ENCODE assay signal across 15 cellular contexts in genomic region chr9:95270790-95271189, GRCh38. TPM values are rescaled to one million over a fixed set of nuclear protein-coding genes. Genes with fewer than 3 reads are reported as not detected.
DNase-seq lines count a peak whose midpoint lies in the region; ATAC-seq and TF ChIP-seq lines count a peak whose summit lies in the region.
"Had no signal": no experiment of that assay in that cellular context is flagged by ENCODE, and none has a peak within 500 bp of the region (broad histone marks: within the 10 kb centered on the region; RNA-seq: fewer than 3 reads in every experiment).

No MANE protein-coding gene starts in this region.

- H3K9me1 ChIP-seq in IMR-90 (ENCODE audit: insufficient read depth, low read length): no peaks in the 10 kb centered on the region

- DNase-seq in NCI-H82 (lab: John Stamatoyannopoulos, UW): peak; percentile 32
- DNase-seq in NCI-H82 treated with DMSO at 0.1 percent for 48 hours (lab: John Stamatoyannopoulos, UW; ENCODE audit: unreplicated experiment): no peak
- no peak for DNase-seq in IMR-90
- no peak for DNase-seq in glutamatergic neuron
- no peak for DNase-seq in progenitor cell of endocrine pancreas (ENCODE audit: low spot score, unreplicated experiment)
- no peak for DNase-seq in NCI-H146 (lab: John Stamatoyannopoulos, UW)
- DNase-seq in globus pallidus (ENCODE audit: low spot score): no peak
- no peak for DNase-seq in activated naive CD8-positive, alpha-beta T cell treated with anti-CD3 and anti-CD28 coated beads for 36 hours
- DNase-seq: AML-193; CD8-positive, alpha-beta memory T cell; DND-41; GDM1; KBM-7 had no signal

- no peak overlapping the region for H4K8ac ChIP-seq in IMR-90 (ENCODE audit: low read depth in 2 of 2, low read length in 2 of 2)

- in situ Hi-C loops in IMR-90 (cut with MboI; ENCODE audit: low sequenced_read_pairs): no loop called here

- H2AK5ac ChIP-seq in IMR-90 (ENCODE audit: low read depth, low read length): peak overlapping the region; percentile 43; the same call in 1 of the 2 replicates

- no CpG with 5 or more reads among the region's 4 CpGs for WGBS in IMR-90 (ENCODE audit: extremely low coverage in 2 of 2, insufficient read length in 1 of 2), 2 experiments

- POLR2A ChIA-PET in IMR-90 (lab: Charles Lee; ENCODE audit: unreplicated experiment): no interaction called here

- no peak overlapping the region for H3K4me3 Mint-ChIP-seq in glutamatergic neuron (ENCODE audit: unreplicated experiment)
- no peak overlapping the region for H3K4me3 Mint-ChIP-seq in progenitor cell of endocrine pancreas (ENCODE audit: low read depth)
- no peak overlapping the region for H3K4me3 Mint-ChIP-seq in activated naive CD8-positive, alpha-beta T cell treated with anti-CD3 and anti-CD28 coated beads for 36 hours
- H3K4me3 Mint-ChIP-seq: CD8-positive, alpha-beta memory T cell had no signal

- no TSS peak for BruUV-seq in IMR-90 (replicated peaks; lab: Mats Ljungman, UMichigan)

- H3K14ac ChIP-seq in IMR-90 (replicated peaks; ENCODE audit: low read depth, low read length): no peak overlapping the region

- H3K79me1 ChIP-seq in IMR-90 (ENCODE audit: low read depth in 1 of 2, low read length in 2 of 2): peaks cover 3 to 10% of the 10 kb centered on the region in 2 experiments; a peak in 3 of 4 replicates

- no peak for TF ChIP-seq POLR2A in IMR-90 (IDR thresholded peaks at IDR 0.05; ENCODE audit: low read depth, low read length)

- H3K27ac ChIP-seq in IMR-90 (ENCODE audit: insufficient read depth, low read length): no peak overlapping the region
- H3K27ac ChIP-seq: BLaER1 had no signal

- H3K27me3 Mint-ChIP-seq in glutamatergic neuron (ENCODE audit: unreplicated experiment): peaks cover 3% of the 10 kb centered on the region
- no peaks in the 10 kb centered on the region for H3K27me3 Mint-ChIP-seq in progenitor cell of endocrine pancreas
- H3K27me3 Mint-ChIP-seq in activated naive CD8-positive, alpha-beta T cell treated with anti-CD3 and anti-CD28 coated beads for 36 hours: no peaks in the 10 kb centered on the region

- H3K18ac ChIP-seq in IMR-90 (ENCODE audit: low read depth, low read length): no peak overlapping the region

- H2BK15ac ChIP-seq in IMR-90 (ENCODE audit: low read depth, low read length): no peak overlapping the region

- H3K27ac Mint-ChIP-seq in glutamatergic neuron (ENCODE audit: unreplicated experiment) (peak overlapping the region; percentile 69), progenitor cell of endocrine pancreas (peak overlapping the region; percentile 92)
- H3K27ac Mint-ChIP-seq in activated naive CD8-positive, alpha-beta T cell treated with anti-CD3 and anti-CD28 coated beads for 36 hours: no peak overlapping the region

- H4K20me1 ChIP-seq in IMR-90 (ENCODE audit: insufficient read depth, low read length): no peaks in the 10 kb centered on the region
- H4K20me1 ChIP-seq: BLaER1 had no signal

- peaks cover 1% of the 10 kb centered on the region; the same call in 1 of the 2 replicates for H3K4me1 ChIP-seq in IMR-90 (ENCODE audit: control insufficient read depth, insufficient read depth, low read length)

- H3K9me3 Mint-ChIP-seq in glutamatergic neuron (ENCODE audit: unreplicated experiment): peaks cover 10% of the 10 kb centered on the region
- H3K9me3 Mint-ChIP-seq in progenitor cell of endocrine pancreas (ENCODE audit: low read depth): peaks cover 3% of the 10 kb centered on the region
- peaks cover 2% of the 10 kb centered on the region for H3K9me3 Mint-ChIP-seq in activated naive CD8-positive, alpha-beta T cell treated with anti-CD3 and anti-CD28 coated beads for 36 hours
- H3K9me3 Mint-ChIP-seq: CD8-positive, alpha-beta memory T cell had no signal

- no peak overlapping the region for H2BK20ac ChIP-seq in IMR-90 (ENCODE audit: low read depth, low read length)

- dilution Hi-C loops in IMR-90 (cut with HindIII; ENCODE audit: low sequenced_read_pairs, unreplicated experiment): no loop called here

- CTCF ChIA-PET in IMR-90 (lab: Yijun Ruan, JAX): no interaction called here

- H3K36me3 Mint-ChIP-seq in glutamatergic neuron (ENCODE audit: unreplicated experiment) (peaks cover 4% of the 10 kb centered on the region), progenitor cell of endocrine pancreas (ENCODE audit: insufficient read depth) (peaks cover 5% of the 10 kb centered on the region)
- H3K36me3 Mint-ChIP-seq in activated naive CD8-positive, alpha-beta T cell treated with anti-CD3 and anti-CD28 coated beads for 36 hours: peaks cover 10% of the 10 kb centered on the region

- H3K9me3 ChIP-seq in IMR-90 (ENCODE audit: control insufficient read depth, insufficient read depth, low read length): no peaks in the 10 kb centered on the region

- H2AK9ac ChIP-seq in IMR-90 (replicated peaks; ENCODE audit: low read depth, low read length, poor library complexity): no peak overlapping the region

- H2BK5ac ChIP-seq in IMR-90 (ENCODE audit: low read depth, low read length, poor library complexity, severe bottlenecking): no peak overlapping the region

- peaks cover 34% of the 10 kb centered on the region for H3K4me1 Mint-ChIP-seq in glutamatergic neuron (ENCODE audit: low read depth, unreplicated experiment)
- H3K4me1 Mint-ChIP-seq in progenitor cell of endocrine pancreas (ENCODE audit: low read depth): peaks cover 39% of the 10 kb centered on the region
- peaks cover 22% of the 10 kb centered on the region for H3K4me1 Mint-ChIP-seq in activated naive CD8-positive, alpha-beta T cell treated with anti-CD3 and anti-CD28 coated beads for 36 hours

- TF ChIP-seq CTCF in IMR-90 (conservative IDR thresholded peaks at IDR 0.05; ENCODE audit: low read depth, low read length): no peak
- TF ChIP-seq CTCF in glutamatergic neuron (IDR thresholded peaks at IDR 0.05; ENCODE audit: partially characterized antibody, unreplicated experiment): no peak
- TF ChIP-seq CTCF in progenitor cell of endocrine pancreas (IDR thresholded peaks at IDR 0.05; ENCODE audit: unreplicated experiment): no peak

- no peak overlapping the region for H3K9ac ChIP-seq in IMR-90 (ENCODE audit: low read depth, low read length)
- H3K9ac ChIP-seq: BLaER1 had no signal

- intact Hi-C loops in IMR-90 (cut with micrococcal nuclease): no loop called here

- no peak overlapping the region for H3K4me3 ChIP-seq in IMR-90 (ENCODE audit: insufficient read depth, low read depth, low read length)
- H3K4me3 ChIP-seq: BLaER1 had no signal

- no peak overlapping the region for H2AFZ ChIP-seq in IMR-90 (replicated peaks; ENCODE audit: low read length, poor library complexity)

- no peak overlapping the region for H2BK120ac ChIP-seq in IMR-90 (ENCODE audit: low read depth, low read length)

- ATAC-seq in IMR-90 (ENCODE audit: low read depth): no peak
- ATAC-seq: HCT116 had no signal

- H3K23ac ChIP-seq in IMR-90 (ENCODE audit: low read depth, low read length): no peak overlapping the region

- no peak overlapping the region for H3K4ac ChIP-seq in IMR-90 (ENCODE audit: low read depth, low read length)

- no peak overlapping the region for H3K4me2 ChIP-seq in IMR-90 (ENCODE audit: low read depth, low read length)
- H3K4me2 ChIP-seq: BLaER1 had no signal

- H4K91ac ChIP-seq in IMR-90 (ENCODE audit: insufficient read depth, low read depth, low read length): no peak overlapping the region

- no peak for TF ChIP-seq RAD21 in IMR-90 (IDR thresholded peaks at IDR 0.05; ENCODE audit: low read length)

- no peak overlapping the region for H3K56ac ChIP-seq in IMR-90 (ENCODE audit: extremely low read depth, insufficient read depth, low read length)

- H3K36me3 ChIP-seq in IMR-90 (ENCODE audit: control insufficient read depth, insufficient read depth, low read length): no peaks in the 10 kb centered on the region
- H3K36me3 ChIP-seq: BLaER1 had no signal

- no peaks in the 10 kb centered on the region for H3K27me3 ChIP-seq in IMR-90 (ENCODE audit: control insufficient read depth, insufficient read depth, low read length)
- H3K27me3 ChIP-seq: BLaER1 had no signal

- no peak overlapping the region for H4K5ac ChIP-seq in IMR-90 (ENCODE audit: low read depth, low read length)

TF ChIP-seq in IMR-90, 13 proteins besides CTCF, POLR2A, EP300 and RAD21:
- TF ChIP-seq MAFK (IDR thresholded peaks at IDR 0.05; ENCODE audit: low read depth, low read length) (peak; percentile 71), MAZ (IDR thresholded peaks at IDR 0.05; ENCODE audit: borderline replicate concordance, low read depth, low read length) (no peak)

RNA-seq across cellular contexts. Expression of gene FANCC, which starts 46.7 kb away (rescaled TPM):
- total RNA-seq in IMR-90 (2012; rRNA removed) (6.3 and 6.4 TPM in 2 replicates), glutamatergic neuron (ENCODE audit: unreplicated experiment) (22.9 TPM), progenitor cell of endocrine pancreas (28.5 and 28.9 TPM in 2 replicates)
- polyA plus RNA-seq in IMR-90 (2012; rRNA removed): 4.0 and 4.7 TPM in 2 replicates
- 2.7 and 2.9 TPM in 2 replicates for polyA plus RNA-seq in IMR-90 (2012; cell fraction: cytosol; rRNA removed)
- 4.8 and 6.6 TPM in 2 replicates for polyA plus RNA-seq in IMR-90 (2012; cell fraction: nucleus; rRNA removed; ENCODE audit: low replicate concordance)
- total RNA-seq in activated naive CD8-positive, alpha-beta T cell treated with anti-CD3 and anti-CD28 coated beads for 36 hours: 10 to 100 TPM; 16.0 to 16.5 TPM
